ENCODE assay signal across 16 cellular contexts in the genomic region with DNA sequence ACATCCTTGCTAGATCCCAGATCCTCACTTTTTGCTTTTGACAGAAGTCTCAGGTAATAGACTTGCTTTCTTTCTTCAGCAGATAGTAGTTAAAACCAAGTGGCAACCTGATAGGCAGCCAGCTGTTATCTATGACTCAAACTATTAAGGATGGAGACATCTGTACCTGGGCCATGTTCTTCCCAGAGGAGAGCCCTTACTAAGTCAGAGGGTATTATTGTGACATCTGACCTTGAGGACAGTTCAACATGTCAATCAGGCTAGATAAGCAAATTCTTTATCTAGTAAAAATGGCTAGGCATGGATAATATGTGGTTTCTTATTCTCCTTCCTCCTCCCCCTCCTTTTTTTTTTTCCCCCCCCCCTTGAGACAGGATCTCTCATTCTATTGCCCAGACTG.
"Had no signal": no experiment of that assay in that cellular context is flagged by ENCODE, and none has a peak within 500 bp of the region (broad histone marks: within the 10 kb centered on the region; RNA-seq: fewer than 3 reads in every experiment).

No MANE protein-coding gene starts in this region.

- H3K27ac ChIP-seq: ascending aorta, gastrocnemius medialis, thoracic aorta, upper lobe of right lung had no signal

- ATAC-seq: esophagus mucosa, gastrocnemius medialis, natural killer cell, upper lobe of right lung had no signal

- H3K4me1 ChIP-seq: ascending aorta had no signal

- H3K27me3 ChIP-seq: ascending aorta, gastrocnemius medialis, heart left ventricle, upper lobe of right lung had no signal

- H3K4me3 Mint-ChIP-seq: natural killer cell; stimulated activated effector memory CD8-positive, alpha-beta T cell treated with anti-CD3 and anti-CD28 coated beads, Interleukin-12 subunit alpha, Interleukin-12 subunit beta, amount 100 ng/mL, for 72 hours had no signal

- H3K9me3 ChIP-seq: ascending aorta, gastrocnemius medialis, heart left ventricle, thoracic aorta, upper lobe of right lung had no signal

- H3K36me3 ChIP-seq: gastrocnemius medialis, upper lobe of right lung had no signal

- H3K36me3 Mint-ChIP-seq: natural killer cell; stimulated activated effector memory CD8-positive, alpha-beta T cell treated with anti-CD3 and anti-CD28 coated beads, Interleukin-12 subunit alpha, Interleukin-12 subunit beta, amount 100 ng/mL, for 72 hours had no signal

- H3K9me3 Mint-ChIP-seq: natural killer cell; stimulated activated effector memory CD8-positive, alpha-beta T cell treated with anti-CD3 and anti-CD28 coated beads, Interleukin-12 subunit alpha, Interleukin-12 subunit beta, amount 100 ng/mL, for 72 hours had no signal

- H3K27ac Mint-ChIP-seq: natural killer cell; stimulated activated effector memory CD8-positive, alpha-beta T cell treated with anti-CD3 and anti-CD28 coated beads, Interleukin-12 subunit alpha, Interleukin-12 subunit beta, amount 100 ng/mL, for 72 hours had no signal

- DNase-seq: activated CD4-positive, alpha-beta T cell treated with anti-CD3 and anti-CD28 coated beads for 1 hour; activated CD8-positive, alpha-beta memory T cell treated with anti-CD3 and anti-CD28 coated beads for 24 hours; activated CD8-positive, alpha-beta memory T cell treated with anti-CD3 and anti-CD28 coated beads, Interleukin-2, amount 50 U/mL, for 48 hours; activated effector memory CD4-positive, alpha-beta T cell treated with Interleukin-2 at 50 U/mL for 16 hours; activated naive CD4-positive, alpha-beta T cell treated with anti-CD3 and anti-CD28 coated beads, Interleukin-2, amount 50 U/mL, for 16 hours; activated T-cell treated with anti-CD3 and anti-CD28 coated beads, Interleukin-2, amount 50 U/mL, for 48 hours; effector CD4-positive, alpha-beta T cell; gastrocnemius medialis; heart left ventricle; mesendoderm; natural killer cell; upper lobe of right lung had no signal

- H3K4me3 ChIP-seq: ascending aorta, gastrocnemius medialis, heart left ventricle, thoracic aorta, upper lobe of right lung had no signal
